21 cellular contexts compared by ENCODE assay signal in genomic region chr19:2638417-2638940, GRCh38.
DNase-seq lines count a peak whose midpoint lies in the region; ATAC-seq and TF ChIP-seq lines count a peak whose summit lies in the region.
"Had no signal": no experiment of that assay in that cellular context is flagged by ENCODE, and none has a peak within 500 bp of the region (broad histone marks: within the 10 kb centered on the region; RNA-seq: fewer than 3 reads in every experiment).

No MANE protein-coding gene starts in this region.

- no peaks in the 10 kb centered on the region for H4K20me1 ChIP-seq in SK-N-SH (ENCODE audit: insufficient read depth)
- no peaks in the 10 kb centered on the region for H4K20me1 ChIP-seq in osteoblast (ENCODE audit: insufficient read depth, low read length)

- H3K36me3 ChIP-seq in SK-N-SH (replicated peaks in 1 of 2; ENCODE audit: control insufficient read depth in 1 of 2, insufficient read depth in 2 of 2, low read length in 1 of 2) (no peaks in the 10 kb centered on the region), osteoblast (ENCODE audit: insufficient read depth, low read length) (no peaks in the 10 kb centered on the region)
- H3K36me3 ChIP-seq: SJCRH30 had no signal

- H3K27me3 ChIP-seq in SK-N-SH (ENCODE audit: insufficient read depth): no peaks in the 10 kb centered on the region
- H3K27me3 ChIP-seq in dorsolateral prefrontal cortex: no peaks in the 10 kb centered on the region
- no peaks in the 10 kb centered on the region for H3K27me3 ChIP-seq in osteoblast (ENCODE audit: insufficient read depth, low read length)
- H3K27me3 ChIP-seq: SJCRH30 had no signal

- DNase-seq in SK-N-SH (no peak), dorsolateral prefrontal cortex (no peak), osteoblast (ENCODE audit: insufficient read length, low spot score, missing footprints) (peak; percentile 74), GM20000 (ENCODE audit: low spot score) (no peak)
- DNase-seq in activated CD4-positive, alpha-beta T cell treated with anti-CD3 and anti-CD28 coated beads, Interleukin-2, amount 50 U/mL, for 1 hour: no peak
- DNase-seq: AML-193, DMS53, HCEC 1CT, IMR-90, NCI-H1105, NCI-H146, NCI-H2029, NCI-H226, NCI-H510A treated with DMSO at 0.1 percent for 48 hours, NCI-H748 treated with DMSO at 0.1 percent for 48 hours, SJCRH30 had no signal

- no peak overlapping the region for H3K4me3 ChIP-seq in SK-N-SH (ENCODE audit: low read depth in 2 of 2, low read length in 1 of 2)
- no peak overlapping the region for H3K4me3 ChIP-seq in dorsolateral prefrontal cortex
- H3K4me3 ChIP-seq in osteoblast (ENCODE audit: insufficient read depth, low read length): no peak overlapping the region
- H3K4me3 ChIP-seq: SJCRH30 had no signal

- 15% methylated on average over 3 of the region's 3 CpGs for WGBS in SK-N-SH (ENCODE audit: low lambda C conversion rate)

- H3K9ac ChIP-seq in SK-N-SH: no peak overlapping the region

- CTCF ChIA-PET in SK-N-SH (lab: Yijun Ruan, JAX): interaction anchor here (1.5 to 6.3 kb wide), 5 partner anchors 8 to 162 kb away, joined by 6 to 116 read pairs (median 21); partner anchors contain the start of gene GADD45B

- no peak for TF ChIP-seq EP300 in SK-N-SH (IDR thresholded peaks at IDR 0.05; ENCODE audit: borderline replicate concordance in 1 of 2, low read depth in 1 of 2, low read length in 1 of 2)

- H3K9me3 ChIP-seq in SK-N-SH (no peaks in the 10 kb centered on the region), osteoblast (ENCODE audit: low read depth, low read length) (no peaks in the 10 kb centered on the region)
- H3K9me3 ChIP-seq: SJCRH30 had no signal

- no peak for TF ChIP-seq RAD21 in SK-N-SH (IDR thresholded peaks at IDR 0.05; ENCODE audit: low read length)

- H3K27ac ChIP-seq in SK-N-SH (ENCODE audit: low read depth in 2 of 2, low read length in 1 of 2) (no peak overlapping the region), dorsolateral prefrontal cortex (peak overlapping the region in 46 of 59 donors; percentile 1 to 85 (median 64)), osteoblast (ENCODE audit: low read depth, low read length) (no peak overlapping the region)
- H3K27ac ChIP-seq: 22Rv1, SJCRH30 had no signal

- intact Hi-C loops in dorsolateral prefrontal cortex (cut with DNase I): no loop called here

- H3F3A ChIP-seq in SK-N-SH (replicated peaks; ENCODE audit: insufficient read depth): peaks cover 9% of the 10 kb centered on the region

- ATAC-seq in SK-N-SH treated with all-trans-retinoic acid at 6 μM for 48 hours (no peak), HG03565 (IDR thresholded peaks at IDR 0.05; ENCODE audit: unreplicated experiment) (no peak), GM19452 (IDR thresholded peaks at IDR 0.05; ENCODE audit: unreplicated experiment) (no peak)
- ATAC-seq: Panc1 had no signal

- H3K4me2 ChIP-seq in SK-N-SH (peak overlapping the region; percentile 81; the same call in 1 of the 2 replicates), osteoblast (ENCODE audit: insufficient read depth, low read length) (no peak overlapping the region)

- H3K9me2 ChIP-seq in SK-N-SH: no peaks in the 10 kb centered on the region

- H3K4me1 ChIP-seq in SK-N-SH (ENCODE audit: control insufficient read depth in 1 of 2, insufficient read depth in 2 of 2, low read depth in 1 of 2, low read length in 1 of 2) (peaks cover 0 to 3% of the 10 kb centered on the region in 2 experiments; a peak in 1 of 4 replicates), osteoblast (ENCODE audit: insufficient read depth, low read length) (peaks cover 15% of the 10 kb centered on the region)
- H3K4me1 ChIP-seq: SJCRH30 had no signal

- no peaks in the 10 kb centered on the region for H3K79me2 ChIP-seq in SK-N-SH (ENCODE audit: insufficient read depth)
- no peaks in the 10 kb centered on the region for H3K79me2 ChIP-seq in osteoblast (ENCODE audit: insufficient read depth, low read length)

- TF ChIP-seq CTCF in SK-N-SH (IDR thresholded peaks at IDR 0.05) (no peak), dorsolateral prefrontal cortex (IDR thresholded peaks at IDR 0.05 in 54 of 56, conservative IDR thresholded peaks at IDR 0.05 in 2 of 56; ENCODE audit: low read depth in 1 of 56, partially characterized antibody in 56 of 56) (no peak), osteoblast (IDR thresholded peaks at IDR 0.05; ENCODE audit: extremely low read depth, low read depth, low read length) (no peak), GM20000 (IDR thresholded peaks at IDR 0.05; ENCODE audit: extremely low read depth, missing control alignments) (no peak)

- POLR2A ChIA-PET in SK-N-SH (lab: Yijun Ruan, JAX): no interaction called here

- H2AFZ ChIP-seq in SK-N-SH (ENCODE audit: low read depth): no peak overlapping the region
- no peak overlapping the region for H2AFZ ChIP-seq in osteoblast (ENCODE audit: low read length)

TF ChIP-seq in SK-N-SH, 30 proteins besides CTCF, POLR2A, EP300 and RAD21:
- TF ChIP-seq YY1 (IDR thresholded peaks at IDR 0.05; ENCODE audit: low read depth) (no peak), MEF2A (IDR thresholded peaks at IDR 0.05; ENCODE audit: borderline replicate concordance, low read depth) (no peak), NFIC (IDR thresholded peaks at IDR 0.05; ENCODE audit: borderline replicate concordance) (no peak), TEAD4 (IDR thresholded peaks at IDR 0.05; ENCODE audit: borderline replicate concordance, insufficient read depth) (no peak), MAX (IDR thresholded peaks at IDR 0.05; ENCODE audit: low read depth) (no peak), ELF1 (IDR thresholded peaks at IDR 0.05) (no peak), SMC3 (IDR thresholded peaks at IDR 0.05; ENCODE audit: low read depth, low read length) (no peak), IRF3 (IDR thresholded peaks at IDR 0.05; ENCODE audit: low read depth, low read length) (no peak)
TF ChIP-seq in SK-N-SH: peak in this region for 0.

TF ChIP-seq in SK-N-SH treated with all-trans-retinoic acid at 6 μM for 48 hours, 23 proteins besides CTCF, POLR2A, EP300 and RAD21:
- no peak for TF ChIP-seq ZFP3 (CRISPR knock-in tag; IDR thresholded peaks at IDR 0.05)
- TF ChIP-seq SNAI2 (CRISPR knock-in tag; IDR thresholded peaks at IDR 0.05): no peak
- no peak for TF ChIP-seq ZNF8 (CRISPR knock-in tag; IDR thresholded peaks at IDR 0.05)
- TF ChIP-seq ZNF565 (CRISPR knock-in tag; conservative IDR thresholded peaks at IDR 0.05; ENCODE audit: low read depth): no peak
- TF ChIP-seq GLIS3 (CRISPR knock-in tag; IDR thresholded peaks at IDR 0.05): no peak
- TF ChIP-seq CREB5 (CRISPR knock-in tag; IDR thresholded peaks at IDR 0.05; ENCODE audit: low read depth): no peak
TF ChIP-seq in SK-N-SH treated with all-trans-retinoic acid at 6 μM for 48 hours: peak in this region for 0.

Comparison
In these comparisons a context has a peak if more than half of its experiments do, and no peak if none do; other contexts are left out.
1. H3K27ac ChIP-seq: peak in dorsolateral prefrontal cortex (46 of 59); none in SK-N-SH (0 of 2) and osteoblast (single experiment).